In genomic region chr18:51153659-51154371, GRCh38 we compare ENCODE assay signal across 8 cellular contexts. TPM values are rescaled to one million over a fixed set of nuclear protein-coding genes. Genes with fewer than 3 reads are reported as not detected.
DNase-seq lines count a peak whose midpoint lies in the region; ATAC-seq and TF ChIP-seq lines count a peak whose summit lies in the region.

No MANE protein-coding gene starts in this region.

- H3K4me1 ChIP-seq in GM23338 (ENCODE audit: insufficient read depth) (no peaks in the 10 kb centered on the region), OCI-LY3 (ENCODE audit: low read length) (peaks cover 50% of the 10 kb centered on the region)

- peaks cover 2% of the 10 kb centered on the region; the same call in 2 of the 3 replicates for H3K4me1 Mint-ChIP-seq in GM23338
- H3K4me1 Mint-ChIP-seq in activated naive CD8-positive, alpha-beta T cell treated with anti-CD3 and anti-CD28 coated beads, Interleukin-2, amount 10 ng/mL, durations not matched to agents 7 days and 5 days: peaks cover 31% of the 10 kb centered on the region
- peaks cover 54% of the 10 kb centered on the region for H3K4me1 Mint-ChIP-seq in stimulated activated memory B cell treated with anti-CD40 and anti-IgM and Interleukin-4, amounts not matched to agents 10 μg/mL and 1 μg/mL and 100 μg/mL, for 72 hours

- no peaks in the 10 kb centered on the region for H3K9me3 Mint-ChIP-seq in GM23338
- H3K9me3 Mint-ChIP-seq in activated naive CD8-positive, alpha-beta T cell treated with anti-CD3 and anti-CD28 coated beads, Interleukin-2, amount 10 ng/mL, durations not matched to agents 7 days and 5 days: no peaks in the 10 kb centered on the region
- H3K9me3 Mint-ChIP-seq in stimulated activated memory B cell treated with anti-CD40 and anti-IgM and Interleukin-4, amounts not matched to agents 10 μg/mL and 1 μg/mL and 100 μg/mL, for 72 hours: no peaks in the 10 kb centered on the region

- H3K36me3 ChIP-seq in GM23338 (ENCODE audit: insufficient read depth): no peaks in the 10 kb centered on the region
- H3K36me3 ChIP-seq in OCI-LY3 (replicated peaks; ENCODE audit: low read depth, low read length): no peaks in the 10 kb centered on the region

- H3K36me3 Mint-ChIP-seq in GM23338 (ENCODE audit: low read depth): peaks cover 4% of the 10 kb centered on the region; the same call in 1 of the 3 replicates
- peaks cover 2% of the 10 kb centered on the region for H3K36me3 Mint-ChIP-seq in activated naive CD8-positive, alpha-beta T cell treated with anti-CD3 and anti-CD28 coated beads, Interleukin-2, amount 10 ng/mL, durations not matched to agents 7 days and 5 days
- H3K36me3 Mint-ChIP-seq in stimulated activated memory B cell treated with anti-CD40 and anti-IgM and Interleukin-4, amounts not matched to agents 10 μg/mL and 1 μg/mL and 100 μg/mL, for 72 hours: no peaks in the 10 kb centered on the region

- peaks cover 7% of the 10 kb centered on the region for H3K27me3 Mint-ChIP-seq in GM23338 (ENCODE audit: insufficient read depth, low read depth, poor library complexity)
- no peaks in the 10 kb centered on the region for H3K27me3 Mint-ChIP-seq in activated naive CD8-positive, alpha-beta T cell treated with anti-CD3 and anti-CD28 coated beads, Interleukin-2, amount 10 ng/mL, durations not matched to agents 7 days and 5 days
- no peaks in the 10 kb centered on the region for H3K27me3 Mint-ChIP-seq in stimulated activated memory B cell treated with anti-CD40 and anti-IgM and Interleukin-4, amounts not matched to agents 10 μg/mL and 1 μg/mL and 100 μg/mL, for 72 hours

- 0 out of 2 replicates have a peak, but pooled peaks cover 2% of the 10 kb centered on the region for H3K9me2 ChIP-seq in GM23338 (ENCODE audit: insufficient read depth)

- H3K9ac ChIP-seq in OCI-LY3 (ENCODE audit: low read length): peak overlapping the region; percentile 71

- POLR2A ChIA-PET in activated naive CD8-positive, alpha-beta T cell treated with anti-CD3 and anti-CD28 coated beads, Interleukin-2, amount 10 ng/mL, durations not matched to agents 7 days and 5 days (lab: Charles Lee): interaction anchor here (0.7 to 5.2 kb wide), 9 partner anchors 9 to 224 kb away, joined by 3 to 64 read pairs (median 4); partner anchors contain the start of genes ELAC1 and MEX3C

- no peaks in the 10 kb centered on the region for H3K9me3 ChIP-seq in OCI-LY3 (ENCODE audit: insufficient read depth, low read length)

- H3K4me3 Mint-ChIP-seq in GM23338: no peak overlapping the region
- peak overlapping the region; percentile 86 for H3K4me3 Mint-ChIP-seq in activated naive CD8-positive, alpha-beta T cell treated with anti-CD3 and anti-CD28 coated beads, Interleukin-2, amount 10 ng/mL, durations not matched to agents 7 days and 5 days
- peak overlapping the region; percentile 82 for H3K4me3 Mint-ChIP-seq in stimulated activated memory B cell treated with anti-CD40 and anti-IgM and Interleukin-4, amounts not matched to agents 10 μg/mL and 1 μg/mL and 100 μg/mL, for 72 hours

- H3K27ac Mint-ChIP-seq in GM23338: no peak overlapping the region
- peak overlapping the region; percentile 97 for H3K27ac Mint-ChIP-seq in activated naive CD8-positive, alpha-beta T cell treated with anti-CD3 and anti-CD28 coated beads, Interleukin-2, amount 10 ng/mL, durations not matched to agents 7 days and 5 days
- peak overlapping the region; percentile 100 for H3K27ac Mint-ChIP-seq in stimulated activated memory B cell treated with anti-CD40 and anti-IgM and Interleukin-4, amounts not matched to agents 10 μg/mL and 1 μg/mL and 100 μg/mL, for 72 hours

- H3K27me3 ChIP-seq in GM23338 (ENCODE audit: insufficient read depth) (no peaks in the 10 kb centered on the region), OCI-LY3 (ENCODE audit: low read depth, low read length) (no peaks in the 10 kb centered on the region)

- H3K4me3 ChIP-seq in GM23338: no peak overlapping the region
- H3K4me3 ChIP-seq in OCI-LY3 (ENCODE audit: low read length): peak overlapping the region; percentile 70
- no peak overlapping the region for H3K4me3 ChIP-seq in coronary artery

- DNase-seq in GM13977 (ENCODE audit: low spot score): peak; percentile 62
- DNase-seq in GM23338 (ENCODE audit: low spot score): no peak
- DNase-seq in activated naive CD8-positive, alpha-beta T cell treated with anti-CD3 and anti-CD28 coated beads, Interleukin-2, amount 10 ng/mL, durations not matched to agents 7 days and 5 days: peak; percentile 68
- no peak for DNase-seq in putamen (ENCODE audit: low spot score)
- no peak for DNase-seq in NCI-H2227 treated with DMSO at 0.1 percent for 48 hours (lab: John Stamatoyannopoulos, UW)
- DNase-seq in coronary artery (ENCODE audit: low spot score): no peak

- H4K20me1 ChIP-seq in GM23338 (replicated peaks; ENCODE audit: insufficient read depth): no peaks in the 10 kb centered on the region
- H4K20me1 ChIP-seq in OCI-LY3 (ENCODE audit: insufficient read depth, low read length): no peaks in the 10 kb centered on the region

- TF ChIP-seq CTCF in GM13977 (IDR thresholded peaks at IDR 0.05; ENCODE audit: extremely low read depth, insufficient read depth, missing control alignments) (no peak), GM23338 (conservative IDR thresholded peaks at IDR 0.05; ENCODE audit: low read depth in 2 of 2) (no peak), OCI-LY3 (IDR thresholded peaks at IDR 0.05; ENCODE audit: low read depth, low read length) (no peak), coronary artery (IDR thresholded peaks at IDR 0.05) (no peak)

- H2AFZ ChIP-seq in GM23338 (no peak overlapping the region; the same call in 1 of the 2 replicates), OCI-LY3 (ENCODE audit: low read depth, low read length) (peak overlapping the region; percentile 51)

- H3K27ac ChIP-seq in GM23338 (ENCODE audit: low read depth) (no peak overlapping the region), OCI-LY3 (ENCODE audit: low read length) (peak overlapping the region; percentile 90), coronary artery (no peak overlapping the region)

- peak; percentile 35; the same call in 2 of the 3 replicates for ATAC-seq in GM23338
- ATAC-seq in activated naive CD8-positive, alpha-beta T cell treated with anti-CD3 and anti-CD28 coated beads, Interleukin-2, amount 10 ng/mL, durations not matched to agents 7 days and 5 days (ENCODE audit: low read depth): peak; percentile 67
- ATAC-seq in stimulated activated memory B cell treated with anti-CD40 and anti-IgM and Interleukin-4, amounts not matched to agents 10 μg/mL and 1 μg/mL and 100 μg/mL, for 72 hours: peak; percentile 79

- H3K4me2 ChIP-seq in GM23338 (no peak overlapping the region), OCI-LY3 (ENCODE audit: low read length) (peak overlapping the region; percentile 78)

- H3F3A ChIP-seq in GM23338 (replicated peaks; ENCODE audit: low read depth): no peaks in the 10 kb centered on the region

- in situ Hi-C loops in GM13977 (cut with MboI; ENCODE audit: low pct_unique_long_range_greater_than_20kb, low sequenced_read_pairs, unreplicated experiment): no loop called here

- H3K79me2 ChIP-seq in GM23338 (replicated peaks; ENCODE audit: insufficient read depth) (no peaks in the 10 kb centered on the region), OCI-LY3 (ENCODE audit: low read length) (no peaks in the 10 kb centered on the region)

TF ChIP-seq in GM23338, 12 proteins besides CTCF, POLR2A, EP300 and RAD21 (continues in another document):
- TF ChIP-seq REST (IDR thresholded peaks at IDR 0.05; ENCODE audit: unreplicated experiment): no peak

RNA-seq across cellular contexts. Expression of gene MEX3C, which starts 43.7 kb away (rescaled TPM):
- 109 and 118 TPM in 2 replicates for total RNA-seq in GM23338 (2014; rRNA removed; shearing (Covaris generic))
- polyA plus RNA-seq in GM23338 (2016; fragmentation: Nextera tagmentation; extraction: Ambion mirVana): 28.8 and 30.9 TPM in 2 replicates
- 10 to 100 TPM; 53.3 to 60.7 TPM for total RNA-seq in activated naive CD8-positive, alpha-beta T cell treated with anti-CD3 and anti-CD28 coated beads, Interleukin-2, amount 10 ng/mL, durations not matched to agents 7 days and 5 days

Comparison
In these comparisons a context has a peak if more than half of its experiments do, and no peak if none do; other contexts are left out.
1. DNase-seq: peak in GM13977 (single experiment) and activated naive CD8-positive, alpha-beta T cell treated with anti-CD3 and anti-CD28 coated beads, Interleukin-2, amount 10 ng/mL, durations not matched to agents 7 days and 5 days (single experiment); none in GM23338 (single experiment), putamen (single experiment), NCI-H2227 treated with DMSO at 0.1 percent for 48 hours (single experiment) and coronary artery (single experiment).
2. Peak in every context shown above with its lines, with median percentiles within 50 percentile points of each other: ATAC-seq.